In genomic region chr7:104572554-104572953, GRCh38 we compare ENCODE assay signal across 28 cellular contexts.
"Had no signal": no experiment of that assay in that cellular context is flagged by ENCODE, and none has a peak within 500 bp of the region (broad histone marks: within the 10 kb centered on the region; RNA-seq: fewer than 3 reads in every experiment).

No MANE protein-coding gene starts in this region.

- DNase-seq: natural killer cell; occipital lobe; ovary; posterior cingulate gyrus; psoas muscle; right cardiac atrium; spleen; stimulated activated CD4-positive, alpha-beta T cell treated with anti-CD3 and anti-CD28 coated beads, Interleukin-12 subunit alpha, Interleukin-12 subunit beta, amount 100 ng/mL, for 4 hours; stimulated activated CD4-positive, alpha-beta T cell treated with anti-CD3 and anti-CD28 coated beads, Interleukin-1b, Interleukin-23, amount 100 ng/mL, for 48 hours; stimulated activated CD4-positive, alpha-beta T cell treated with anti-CD3 and anti-CD28 coated beads, Interleukin-4, amount 100 ng/mL, for 1 hour; stimulated activated CD4-positive, alpha-beta T cell treated with anti-CD3 and anti-CD28 coated beads, Interleukin-4, amount 100 ng/mL, for 4 hours; stimulated activated CD8-positive, alpha-beta memory T cell treated with anti-CD3 and anti-CD28 coated beads, Interleukin-4, amount 100 ng/mL, for 48 hours; stimulated activated naive CD4-positive, alpha-beta T cell; stimulated activated naive CD8-positive, alpha-beta T cell treated with anti-CD3 and anti-CD28 coated beads, Interleukin-15, amount 100 ng/mL, for 72 hours; stimulated activated naive CD8-positive, alpha-beta T cell treated with anti-CD3 and anti-CD28 coated beads, Interleukin-15, Interleukin-2, amounts not matched to agents 100 U/mL and 50 U/mL, for 24 hours; substantia nigra; testis; tibial artery; transverse colon; upper lobe of right lung; uterus had no signal

- ATAC-seq: natural killer cell; psoas muscle; right cardiac atrium; sciatic nerve; stimulated activated memory B cell treated with anti-CD40 and anti-IgM and Interleukin-4, amounts not matched to agents 10 μg/mL and 1 μg/mL and 100 μg/mL, for 72 hours; stimulated activated naive CD8-positive, alpha-beta T cell treated with anti-CD3 and anti-CD28 coated beads, Interleukin-15, amount 100 ng/mL, for 72 hours; stimulated activated naive CD8-positive, alpha-beta T cell treated with anti-CD3 and anti-CD28 coated beads, Interleukin-15, Interleukin-2, amounts not matched to agents 100 U/mL and 50 U/mL, for 24 hours; upper lobe of right lung had no signal

- H3K4me1 ChIP-seq: neural progenitor cell, parathyroid adenoma, psoas muscle, spleen, suprapubic skin, testis, tibial artery, transverse colon, upper lobe of right lung, uterus had no signal

- H3K4me3 ChIP-seq: neural progenitor cell, ovary, psoas muscle, skin epidermis, smooth muscle cell, spleen, suprapubic skin, testis, tibial artery, transverse colon, upper lobe of right lung, uterus had no signal

- H3K4me2 ChIP-seq: neural progenitor cell, smooth muscle cell had no signal

- H3K9me3 ChIP-seq: ovary, psoas muscle, spleen, suprapubic skin, testis, tibial artery, transverse colon, upper lobe of right lung, uterus had no signal

- H3K27ac ChIP-seq: neural progenitor cell, ovary, parathyroid adenoma, psoas muscle, skin epidermis, spleen, suprapubic skin, testis, tibial artery, transverse colon, upper lobe of right lung, uterus had no signal

- H3K36me3 ChIP-seq: neural progenitor cell, ovary, spleen, suprapubic skin, tibial artery, transverse colon, upper lobe of right lung, uterus had no signal

- H3K27me3 ChIP-seq: neural progenitor cell, ovary, suprapubic skin, testis, tibial artery, transverse colon, upper lobe of right lung, uterus had no signal

- H3K79me2 ChIP-seq: parathyroid adenoma had no signal

- H3K9ac ChIP-seq: neural progenitor cell, parathyroid adenoma had no signal

- H2AFZ ChIP-seq: neural progenitor cell, parathyroid adenoma had no signal
